In genomic region chr15:68277131-68277604, GRCh38 we compare ENCODE assay signal across 8 cellular contexts. TPM values are rescaled to one million over a fixed set of nuclear protein-coding genes. Genes with fewer than 3 reads are reported as not detected.
A peak's percentile ranks its signal among the peaks of the same experiment; 100 is the strongest.
DNase-seq lines count a peak whose midpoint lies in the region; ATAC-seq and TF ChIP-seq lines count a peak whose summit lies in the region.

No MANE protein-coding gene starts in this region.

- H2AK5ac ChIP-seq in trophoblast cell (ENCODE audit: low read length), result no peak overlapping the region

- H2BK5ac ChIP-seq in trophoblast cell (ENCODE audit: low read depth, low read length, poor library complexity), result peak overlapping the region; percentile 84

- peak overlapping the region; percentile 65 for H3K18ac ChIP-seq in trophoblast cell (ENCODE audit: low read length)

- H3K9me3 Mint-ChIP-seq in activated T-helper 1 cell treated with anti-CD3 and anti-CD28 coated beads, Interleukin-12 subunit alpha, Interleukin-12 subunit beta, Interleukin-2, Interleukin-4 antibody, amounts not matched to agents 30 ng/mL and 10 ng/mL and 1 ng/mL, durations not matched to agents 14 hours and 24 hours and 36 hours, result no peaks in the 10 kb centered on the region

- peak overlapping the region; percentile 83 for H3K4me2 ChIP-seq in trophoblast cell (ENCODE audit: low read length)

- peak overlapping the region; percentile 95 for H4K8ac ChIP-seq in trophoblast cell (ENCODE audit: low read depth, low read length)

- H4K12ac ChIP-seq in trophoblast cell (ENCODE audit: low read depth, low read length), result peak overlapping the region; percentile 71

- H3K4ac ChIP-seq in trophoblast cell (ENCODE audit: low read depth, low read length), result peak overlapping the region; percentile 18

- DNase-seq in AG09309 (ENCODE audit: low read depth) (no peak), M059J (ENCODE audit: low read depth) (peak; percentile 25), cardiac muscle cell (ENCODE audit: low read depth in 1 of 2, low spot score in 1 of 2) (peak; percentile 56 to 78), trophoblast cell (no peak), NK-92 (lab: John Stamatoyannopoulos, UW; ENCODE audit: unreplicated experiment) (no peak)
- DNase-seq in activated T-helper 1 cell treated with anti-CD3 and anti-CD28 coated beads, Interleukin-12 subunit alpha, Interleukin-12 subunit beta, Interleukin-2, Interleukin-4 antibody, amounts not matched to agents 30 ng/mL and 10 ng/mL and 1 ng/mL, durations not matched to agents 14 hours and 24 hours and 36 hours (ENCODE audit: low spot score), result no peak

- H3K9ac ChIP-seq in trophoblast cell (ENCODE audit: low read length), result peak overlapping the region; percentile 86

- H3K36me3 ChIP-seq in cardiac muscle cell (no peaks in the 10 kb centered on the region), trophoblast cell (ENCODE audit: control insufficient read depth in 1 of 2, insufficient read depth in 2 of 2, low read length in 2 of 2) (no peaks in the 10 kb centered on the region)

- H3K4me3 Mint-ChIP-seq in activated T-helper 1 cell treated with anti-CD3 and anti-CD28 coated beads, Interleukin-12 subunit alpha, Interleukin-12 subunit beta, Interleukin-2, Interleukin-4 antibody, amounts not matched to agents 30 ng/mL and 10 ng/mL and 1 ng/mL, durations not matched to agents 14 hours and 24 hours and 36 hours, result peak overlapping the region; percentile 100

- peak overlapping the region; percentile 96 for H3K27ac ChIP-seq in cardiac muscle cell
- H3K27ac ChIP-seq in trophoblast cell (ENCODE audit: low read depth, low read length), result peak overlapping the region; percentile 100

- TF ChIP-seq CTCF in AG09309 (IDR thresholded peaks at IDR 0.05; ENCODE audit: control insufficient read depth, insufficient read depth, low read depth, low read length, missing control alignments) (no peak), cardiac muscle cell (IDR thresholded peaks at IDR 0.05; ENCODE audit: low read depth, low read length) (no peak)

- peaks cover 22% of the 10 kb centered on the region for H3K36me3 Mint-ChIP-seq in activated T-helper 1 cell treated with anti-CD3 and anti-CD28 coated beads, Interleukin-12 subunit alpha, Interleukin-12 subunit beta, Interleukin-2, Interleukin-4 antibody, amounts not matched to agents 30 ng/mL and 10 ng/mL and 1 ng/mL, durations not matched to agents 14 hours and 24 hours and 36 hours (ENCODE audit: low read depth)

- H3K4me1 ChIP-seq in cardiac muscle cell (ENCODE audit: low read depth) (peaks cover 48% of the 10 kb centered on the region), trophoblast cell (ENCODE audit: control insufficient read depth in 1 of 2, insufficient read depth in 2 of 2, low read length in 2 of 2) (peaks cover 6 to 16% of the 10 kb centered on the region in 2 experiments)

- ATAC-seq in GM18511 (IDR thresholded peaks at IDR 0.05; ENCODE audit: unreplicated experiment) (peak; percentile 16), HG03520 (IDR thresholded peaks at IDR 0.05; ENCODE audit: unreplicated experiment) (no peak)

- intact Hi-C loops in activated T-helper 1 cell treated with anti-CD3 and anti-CD28 coated beads, Interleukin-12 subunit alpha, Interleukin-12 subunit beta, Interleukin-2, Interleukin-4 antibody, amounts not matched to agents 30 ng/mL and 10 ng/mL and 1 ng/mL, durations not matched to agents 14 hours and 24 hours and 36 hours (cut with micrococcal nuclease), result loop anchor here (1.0 kb wide), 3 partner anchors 48 to 544 kb away; partner anchors contain the start of genes CLN6 and PIAS1

- H3K9me3 ChIP-seq in cardiac muscle cell (ENCODE audit: low read depth), result no peaks in the 10 kb centered on the region
- H3K9me3 ChIP-seq in trophoblast cell (ENCODE audit: insufficient read depth, low read depth, low read length), result no peaks in the 10 kb centered on the region

- H3K79me2 ChIP-seq in trophoblast cell (ENCODE audit: control insufficient read depth, insufficient read depth, low read length, poor library complexity), result peaks cover 21% of the 10 kb centered on the region

- H3K27ac Mint-ChIP-seq in activated T-helper 1 cell treated with anti-CD3 and anti-CD28 coated beads, Interleukin-12 subunit alpha, Interleukin-12 subunit beta, Interleukin-2, Interleukin-4 antibody, amounts not matched to agents 30 ng/mL and 10 ng/mL and 1 ng/mL, durations not matched to agents 14 hours and 24 hours and 36 hours, result peak overlapping the region; percentile 96

- H3K4me1 Mint-ChIP-seq in activated T-helper 1 cell treated with anti-CD3 and anti-CD28 coated beads, Interleukin-12 subunit alpha, Interleukin-12 subunit beta, Interleukin-2, Interleukin-4 antibody, amounts not matched to agents 30 ng/mL and 10 ng/mL and 1 ng/mL, durations not matched to agents 14 hours and 24 hours and 36 hours (ENCODE audit: low read depth), result peaks cover 63% of the 10 kb centered on the region

- WGBS in trophoblast cell (ENCODE audit: extremely low coverage, insufficient coverage, insufficient read length), result no CpG with 5 or more reads among the region's 25 CpGs

- H2BK120ac ChIP-seq in trophoblast cell (ENCODE audit: insufficient read depth, low read length, poor library complexity), result peak overlapping the region; percentile 98

- peak overlapping the region; percentile 90 for H3K4me3 ChIP-seq in AG09309 (ENCODE audit: control insufficient read depth, low read depth, low read length)
- peak overlapping the region; percentile 70 for H3K4me3 ChIP-seq in cardiac muscle cell
- H3K4me3 ChIP-seq in trophoblast cell (ENCODE audit: low read depth, low read length), result peak overlapping the region; percentile 84

- peak overlapping the region; percentile 84 for H2AFZ ChIP-seq in trophoblast cell (ENCODE audit: insufficient read depth, low read length, poor library complexity)

- H3K23ac ChIP-seq in trophoblast cell (ENCODE audit: low read length), result no peak overlapping the region

- H3K27me3 Mint-ChIP-seq in activated T-helper 1 cell treated with anti-CD3 and anti-CD28 coated beads, Interleukin-12 subunit alpha, Interleukin-12 subunit beta, Interleukin-2, Interleukin-4 antibody, amounts not matched to agents 30 ng/mL and 10 ng/mL and 1 ng/mL, durations not matched to agents 14 hours and 24 hours and 36 hours (ENCODE audit: insufficient read depth), result no peaks in the 10 kb centered on the region

- H4K91ac ChIP-seq in trophoblast cell (ENCODE audit: low read depth, low read length), result peak overlapping the region; percentile 91

- H3K79me1 ChIP-seq in trophoblast cell (ENCODE audit: low read length), result peaks cover 23% of the 10 kb centered on the region

- peak overlapping the region; percentile 73 for H3K14ac ChIP-seq in trophoblast cell (ENCODE audit: low read length)

- peak overlapping the region; percentile 12 for H2BK12ac ChIP-seq in trophoblast cell (ENCODE audit: low read length)

- H3K27me3 ChIP-seq in cardiac muscle cell (no peaks in the 10 kb centered on the region), trophoblast cell (ENCODE audit: insufficient read depth, low read length) (no peaks in the 10 kb centered on the region)

RNA-seq across cellular contexts. Expression of gene FEM1B, which starts 0.4 kb away (rescaled TPM):
- total RNA-seq in M059J (2014; rRNA removed; shearing (Covaris generic)), result 18.1 and 26.0 TPM in 2 replicates
- 42.8 and 49.4 TPM in 2 replicates for total RNA-seq in activated T-helper 1 cell treated with anti-CD3 and anti-CD28 coated beads, Interleukin-12 subunit alpha, Interleukin-12 subunit beta, Interleukin-2, Interleukin-4 antibody, amounts not matched to agents 30 ng/mL and 10 ng/mL and 1 ng/mL, durations not matched to agents 14 hours and 24 hours and 36 hours
- 45.2 and 59.7 TPM in 2 replicates for total RNA-seq in cardiac muscle cell
- polyA plus RNA-seq in cardiac muscle cell, result 23.0 and 29.0 TPM in 2 replicates
- polyA plus RNA-seq in trophoblast cell (2013), result 26.2 and 26.9 TPM in 2 replicates

RNA-seq across cellular contexts. Expression of gene CLN6, which starts 47.6 kb away (rescaled TPM):
- total RNA-seq in M059J (2014; rRNA removed; shearing (Covaris generic)), result 31.2 and 32.4 TPM in 2 replicates
- 95.3 and 98.3 TPM in 2 replicates for total RNA-seq in activated T-helper 1 cell treated with anti-CD3 and anti-CD28 coated beads, Interleukin-12 subunit alpha, Interleukin-12 subunit beta, Interleukin-2, Interleukin-4 antibody, amounts not matched to agents 30 ng/mL and 10 ng/mL and 1 ng/mL, durations not matched to agents 14 hours and 24 hours and 36 hours
- total RNA-seq in cardiac muscle cell, result 18.5 and 21.7 TPM in 2 replicates
- 5.6 and 6.6 TPM in 2 replicates for polyA plus RNA-seq in cardiac muscle cell
- polyA plus RNA-seq in trophoblast cell (2013), result 18.5 and 21.2 TPM in 2 replicates

Comparison
In these comparisons a context has a peak if more than half of its experiments do, and no peak if none do; other contexts are left out.
1. DNase-seq: peak in M059J (single experiment) and cardiac muscle cell (2 of 2); none in AG09309 (single experiment), activated T-helper 1 cell treated with anti-CD3 and anti-CD28 coated beads, Interleukin-12 subunit alpha, Interleukin-12 subunit beta, Interleukin-2, Interleukin-4 antibody, amounts not matched to agents 30 ng/mL and 10 ng/mL and 1 ng/mL, durations not matched to agents 14 hours and 24 hours and 36 hours (single experiment), trophoblast cell (0 of 2) and NK-92 (single experiment).
2. Peak in every context shown above with its lines, with median percentiles within 50 percentile points of each other: H3K4me3 ChIP-seq.